21 cellular contexts compared by ENCODE assay signal in the genomic region with DNA sequence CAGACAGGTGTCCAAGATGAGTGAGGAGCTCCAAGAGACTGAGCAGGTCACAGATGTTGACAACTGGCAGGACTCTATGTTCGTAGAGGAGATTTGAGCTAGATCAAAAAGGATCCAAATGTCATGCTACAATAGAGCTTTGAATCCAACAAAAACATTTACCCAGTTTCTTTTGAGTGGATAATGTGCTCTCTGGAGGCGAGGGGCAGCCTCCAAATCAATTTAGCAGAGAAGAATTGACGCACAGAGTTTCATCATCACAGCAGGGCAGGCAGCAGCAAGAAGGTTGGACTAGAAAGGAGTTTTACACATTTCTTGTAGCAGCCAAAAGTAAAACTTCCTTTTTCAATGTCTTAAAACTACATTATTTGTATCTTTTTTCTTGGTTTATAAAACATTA.
DNase-seq lines count a peak whose midpoint lies in the region; ATAC-seq and TF ChIP-seq lines count a peak whose summit lies in the region.
"Had no signal": no experiment of that assay in that cellular context is flagged by ENCODE, and none has a peak within 500 bp of the region (broad histone marks: within the 10 kb centered on the region; RNA-seq: fewer than 3 reads in every experiment).

No MANE protein-coding gene starts in this region.

- H3K9me3 ChIP-seq in CD8-positive, alpha-beta T cell (ENCODE audit: low read length), result no peaks in the 10 kb centered on the region
- H3K9me3 ChIP-seq: BLaER1 had no signal

- TF ChIP-seq CTCF in CD8-positive, alpha-beta T cell (IDR thresholded peaks at IDR 0.05), result no peak

- H3K27ac Mint-ChIP-seq in activated T-cell treated with anti-CD3 and anti-CD28 coated beads, Interleukin-2, amount 50 U/mL, for 24 hours, result peak overlapping the region; percentile 51
- peak overlapping the region; percentile 85 for H3K27ac Mint-ChIP-seq in CD8-positive, alpha-beta T cell
- H3K27ac Mint-ChIP-seq in activated naive CD8-positive, alpha-beta T cell treated with anti-CD3 and anti-CD28 coated beads for 36 hours, result peak overlapping the region; percentile 59

- no peak for ATAC-seq in CD8-positive, alpha-beta T cell
- no peak for ATAC-seq in HG02981 (IDR thresholded peaks at IDR 0.05; ENCODE audit: unreplicated experiment)
- no peak for ATAC-seq in HG03139 (IDR thresholded peaks at IDR 0.05; ENCODE audit: unreplicated experiment)
- ATAC-seq: HCT116 had no signal

- no peak overlapping the region for H3K4me3 Mint-ChIP-seq in activated T-cell treated with anti-CD3 and anti-CD28 coated beads, Interleukin-2, amount 50 U/mL, for 24 hours
- no peak overlapping the region for H3K4me3 Mint-ChIP-seq in CD8-positive, alpha-beta T cell
- H3K4me3 Mint-ChIP-seq in activated naive CD8-positive, alpha-beta T cell treated with anti-CD3 and anti-CD28 coated beads for 36 hours, result no peak overlapping the region

- DNase-seq in NCI-H1436 (lab: John Stamatoyannopoulos, UW) (peak; percentile 46), NCI-H1436 treated with DMSO at 0.1 percent for 48 hours (lab: John Stamatoyannopoulos, UW) (no peak), activated T-cell treated with anti-CD3 and anti-CD28 coated beads for 4 hours (no peak)
- no peak for DNase-seq in activated T-cell treated with anti-CD3 and anti-CD28 coated beads, Interleukin-2, amount 50 U/mL, for 24 hours
- no peak for DNase-seq in CD8-positive, alpha-beta T cell
- no peak for DNase-seq in activated naive CD8-positive, alpha-beta T cell treated with anti-CD3 and anti-CD28 coated beads for 36 hours
- DNase-seq: ACHN; IMR-90; NCI-H1105 treated with DMSO at 0.1 percent for 48 hours; NCI-H187; NCI-H345; NCI-H524; NCI-H774; NK-92 treated with Interleukin-12 subunit alpha and Interleukin-12 subunit beta, amount 100 ng/mL, for 24 hours; SHP77 treated with DMSO at 0.1 percent for 48 hours had no signal

- intact Hi-C loops in CD8-positive, alpha-beta T cell (cut with DNase I, micrococcal nuclease), result no loop called here

- no peaks in the 10 kb centered on the region for H3K36me3 ChIP-seq in CD8-positive, alpha-beta T cell (ENCODE audit: insufficient read depth, low read length)
- H3K36me3 ChIP-seq: BLaER1 had no signal

- H3K36me3 Mint-ChIP-seq in activated T-cell treated with anti-CD3 and anti-CD28 coated beads, Interleukin-2, amount 50 U/mL, for 24 hours (ENCODE audit: low read depth), result peaks cover 33% of the 10 kb centered on the region
- H3K36me3 Mint-ChIP-seq in CD8-positive, alpha-beta T cell, result peaks cover 6% of the 10 kb centered on the region
- peaks cover 48% of the 10 kb centered on the region for H3K36me3 Mint-ChIP-seq in activated naive CD8-positive, alpha-beta T cell treated with anti-CD3 and anti-CD28 coated beads for 36 hours

- no peak overlapping the region for H3K27ac ChIP-seq in CD8-positive, alpha-beta T cell (ENCODE audit: low read depth, low read length)
- H3K27ac ChIP-seq: 22Rv1, BLaER1, RWPE1 had no signal

- H3K27me3 Mint-ChIP-seq in activated T-cell treated with anti-CD3 and anti-CD28 coated beads, Interleukin-2, amount 50 U/mL, for 24 hours, result no peaks in the 10 kb centered on the region
- no peaks in the 10 kb centered on the region for H3K27me3 Mint-ChIP-seq in CD8-positive, alpha-beta T cell (ENCODE audit: low read depth)
- no peaks in the 10 kb centered on the region for H3K27me3 Mint-ChIP-seq in activated naive CD8-positive, alpha-beta T cell treated with anti-CD3 and anti-CD28 coated beads for 36 hours

- peaks cover 69% of the 10 kb centered on the region for H3K4me1 ChIP-seq in CD8-positive, alpha-beta T cell (ENCODE audit: insufficient read depth, low read length)
- H3K4me1 ChIP-seq: BLaER1 had no signal

- no peaks in the 10 kb centered on the region for H3K27me3 ChIP-seq in CD8-positive, alpha-beta T cell (ENCODE audit: insufficient read depth, low read length)
- H3K27me3 ChIP-seq: BLaER1 had no signal

- H3K9me3 Mint-ChIP-seq in activated T-cell treated with anti-CD3 and anti-CD28 coated beads, Interleukin-2, amount 50 U/mL, for 24 hours, result peaks cover 17% of the 10 kb centered on the region
- peaks cover 3% of the 10 kb centered on the region for H3K9me3 Mint-ChIP-seq in CD8-positive, alpha-beta T cell
- peaks cover 27% of the 10 kb centered on the region for H3K9me3 Mint-ChIP-seq in activated naive CD8-positive, alpha-beta T cell treated with anti-CD3 and anti-CD28 coated beads for 36 hours

- CTCF ChIA-PET in CD8-positive, alpha-beta T cell (lab: Charles Lee), result interaction anchor here (0.6 to 8.8 kb wide), 6 partner anchors 8 to 617 kb away, joined by 3 to 70 read pairs (median 12); no protein-coding TSS in a partner anchor

- peaks cover 84% of the 10 kb centered on the region for H3K4me1 Mint-ChIP-seq in activated T-cell treated with anti-CD3 and anti-CD28 coated beads, Interleukin-2, amount 50 U/mL, for 24 hours (ENCODE audit: low read depth)
- peaks cover 80% of the 10 kb centered on the region for H3K4me1 Mint-ChIP-seq in CD8-positive, alpha-beta T cell (ENCODE audit: low read depth)
- peaks cover 70% of the 10 kb centered on the region for H3K4me1 Mint-ChIP-seq in activated naive CD8-positive, alpha-beta T cell treated with anti-CD3 and anti-CD28 coated beads for 36 hours

- POLR2A ChIA-PET in CD8-positive, alpha-beta T cell (lab: Charles Lee), result interaction anchor here (1.0 kb wide), 1 partner anchor 9 kb away, joined by 4 read pairs; no protein-coding TSS in a partner anchor

- no peak overlapping the region for H3K4me3 ChIP-seq in CD8-positive, alpha-beta T cell (ENCODE audit: low read depth, low read length)
- H3K4me3 ChIP-seq: BLaER1 had no signal
